20 cellular contexts compared by ENCODE assay signal in genomic region chr2:215876937-215877238, GRCh38.
DNase-seq lines count a peak whose midpoint lies in the region; ATAC-seq and TF ChIP-seq lines count a peak whose summit lies in the region.
"Had no signal": no experiment of that assay in that cellular context is flagged by ENCODE, and none has a peak within 500 bp of the region (broad histone marks: within the 10 kb centered on the region; RNA-seq: fewer than 3 reads in every experiment).

No MANE protein-coding gene starts in this region.

- H3K36me3 Mint-ChIP-seq in Caco-2 (ENCODE audit: insufficient read depth, unreplicated experiment) (peaks cover 12% of the 10 kb centered on the region), chondrocyte (ENCODE audit: low read depth) (peaks cover 6% of the 10 kb centered on the region), type B pancreatic cell (no peaks in the 10 kb centered on the region)
- H3K36me3 Mint-ChIP-seq: CD14-positive monocyte; CD4-positive, alpha-beta memory T cell; CD4-positive, CD25-positive, alpha-beta regulatory T cell; CD8-positive, alpha-beta memory T cell had no signal

- H3K27ac ChIP-seq in trophoblast cell (ENCODE audit: low read depth, low read length) = peak overlapping the region; percentile 92
- no peak overlapping the region for H3K27ac ChIP-seq in caudate nucleus (ENCODE audit: low read depth, low read length)
- H3K27ac ChIP-seq: BLaER1 had no signal

- H3K36me3 ChIP-seq in Caco-2 (ENCODE audit: control insufficient read depth, insufficient read depth, low read length) = no peaks in the 10 kb centered on the region
- H3K36me3 ChIP-seq in trophoblast cell (ENCODE audit: control insufficient read depth in 1 of 2, insufficient read depth in 2 of 2, low read length in 2 of 2) = no peaks in the 10 kb centered on the region
- H3K36me3 ChIP-seq: BE2C, BLaER1 had no signal

- TF ChIP-seq CTCF in Caco-2 (IDR thresholded peaks at IDR 0.05; ENCODE audit: insufficient read depth in 1 of 2, low read depth in 1 of 2, low read length in 1 of 2, severe bottlenecking in 1 of 2, unreplicated experiment in 1 of 2) = no peak
- TF ChIP-seq CTCF in chondrocyte (IDR thresholded peaks at IDR 0.05) = no peak
- no peak for TF ChIP-seq CTCF in type B pancreatic cell (conservative IDR thresholded peaks at IDR 0.05)

- H3K4me1 Mint-ChIP-seq in Caco-2 (ENCODE audit: low read depth, unreplicated experiment) (peaks cover 39% of the 10 kb centered on the region), chondrocyte (ENCODE audit: low read depth) (peaks cover 30% of the 10 kb centered on the region), type B pancreatic cell (ENCODE audit: unreplicated experiment) (peaks cover 19% of the 10 kb centered on the region)
- H3K4me1 Mint-ChIP-seq: CD4-positive, alpha-beta memory T cell; CD4-positive, CD25-positive, alpha-beta regulatory T cell; CD8-positive, alpha-beta memory T cell had no signal

- H3K27me3 Mint-ChIP-seq in Caco-2 (ENCODE audit: insufficient read depth, unreplicated experiment) = no peaks in the 10 kb centered on the region
- H3K27me3 Mint-ChIP-seq in chondrocyte (ENCODE audit: low read depth) = no peaks in the 10 kb centered on the region
- no peaks in the 10 kb centered on the region for H3K27me3 Mint-ChIP-seq in type B pancreatic cell

- H4K91ac ChIP-seq in trophoblast cell (ENCODE audit: low read depth, low read length) = no peak overlapping the region

- no peak overlapping the region for H2AK5ac ChIP-seq in trophoblast cell (ENCODE audit: low read length)

- ATAC-seq in SK-N-SH treated with all-trans-retinoic acid at 6 μM for 48 hours = no peak

- H3K9ac ChIP-seq in trophoblast cell (ENCODE audit: low read length) = no peak overlapping the region
- H3K9ac ChIP-seq: BLaER1 had no signal

- no peak overlapping the region for H3K4me2 ChIP-seq in trophoblast cell (ENCODE audit: low read length)
- H3K4me2 ChIP-seq: BLaER1 had no signal

- CTCF ChIA-PET in Caco-2 (lab: Charles Lee) = interaction anchor here (1.1 to 1.4 kb wide), 2 partner anchors 48 to 83 kb away, joined by 5 to 6 read pairs; no protein-coding TSS in a partner anchor

- H3K4ac ChIP-seq in trophoblast cell (ENCODE audit: low read depth, low read length) = no peak overlapping the region

- no TSS peak for BruUV-seq in Caco-2 (replicated peaks; lab: Mats Ljungman, UMichigan)

- intact Hi-C loops in Caco-2 (cut with micrococcal nuclease; ENCODE audit: unreplicated experiment) = loop anchor here (1.0 to 5.0 kb wide), 6 partner anchors 46 to 455 kb away; no protein-coding TSS in a partner anchor

- H2BK5ac ChIP-seq in trophoblast cell (ENCODE audit: low read depth, low read length, poor library complexity) = no peak overlapping the region

- no CpG with 5 or more reads among the region's 1 CpG for WGBS in trophoblast cell (ENCODE audit: extremely low coverage, insufficient coverage, insufficient read length)

- peaks cover 5% of the 10 kb centered on the region for H3K79me2 ChIP-seq in trophoblast cell (ENCODE audit: control insufficient read depth, insufficient read depth, low read length, poor library complexity)

- peak overlapping the region; percentile 5 for H3K4me3 Mint-ChIP-seq in Caco-2 (ENCODE audit: unreplicated experiment)
- no peak overlapping the region for H3K4me3 Mint-ChIP-seq in chondrocyte (ENCODE audit: unreplicated experiment)
- no peak overlapping the region for H3K4me3 Mint-ChIP-seq in type B pancreatic cell
- H3K4me3 Mint-ChIP-seq: CD14-positive monocyte; CD4-positive, alpha-beta memory T cell; CD4-positive, CD25-positive, alpha-beta regulatory T cell; CD8-positive, alpha-beta memory T cell had no signal

- peaks cover 39% of the 10 kb centered on the region for H3K79me1 ChIP-seq in trophoblast cell (ENCODE audit: low read length)

- no peak overlapping the region for H2AFZ ChIP-seq in trophoblast cell (ENCODE audit: insufficient read depth, low read length, poor library complexity)

- no peak overlapping the region for H3K14ac ChIP-seq in trophoblast cell (ENCODE audit: low read length)

- peaks cover 40% of the 10 kb centered on the region for H3K4me1 ChIP-seq in Caco-2
- peaks cover 10 to 12% of the 10 kb centered on the region in 2 experiments for H3K4me1 ChIP-seq in trophoblast cell (ENCODE audit: control insufficient read depth in 1 of 2, insufficient read depth in 2 of 2, low read length in 2 of 2)
- H3K4me1 ChIP-seq: BLaER1 had no signal

- H3K4me3 ChIP-seq in Caco-2 (ENCODE audit: low read depth, low read length) (no peak overlapping the region), trophoblast cell (ENCODE audit: low read depth, low read length) (no peak overlapping the region)
- H3K4me3 ChIP-seq: BLaER1 had no signal

- POLR2A ChIA-PET in Caco-2 (lab: Charles Lee) = interaction anchor here (0.7 kb wide), 1 partner anchor 938 kb away, joined by 5 read pairs; no protein-coding TSS in a partner anchor

- H2BK120ac ChIP-seq in trophoblast cell (ENCODE audit: insufficient read depth, low read length, poor library complexity) = no peak overlapping the region

- no peaks in the 10 kb centered on the region for H3K27me3 ChIP-seq in Caco-2 (replicated peaks; ENCODE audit: control insufficient read depth, insufficient read depth, low read length)
- no peaks in the 10 kb centered on the region for H3K27me3 ChIP-seq in trophoblast cell (ENCODE audit: insufficient read depth, low read length)
- H3K27me3 ChIP-seq: BE2C, BLaER1 had no signal

- H3K9me3 Mint-ChIP-seq in Caco-2 (ENCODE audit: unreplicated experiment) = peaks cover 20% of the 10 kb centered on the region
- peaks cover 11% of the 10 kb centered on the region for H3K9me3 Mint-ChIP-seq in chondrocyte (ENCODE audit: low read depth)
- peaks cover 17% of the 10 kb centered on the region for H3K9me3 Mint-ChIP-seq in type B pancreatic cell
- H3K9me3 Mint-ChIP-seq: CD8-positive, alpha-beta memory T cell had no signal

- DNase-seq in Caco-2 = no peak
- no peak for DNase-seq in chondrocyte (ENCODE audit: low spot score)
- no peak for DNase-seq in trophoblast cell
- no peak for DNase-seq in type B pancreatic cell (ENCODE audit: extremely low spot score, unreplicated experiment)
- DNase-seq in pons (ENCODE audit: low spot score) = no peak
- DNase-seq in caudate nucleus (lab: John Stamatoyannopoulos, UW) = no peak
- DNase-seq: 8988T; ACHN; BE2C; C1 segment of cervical spinal cord; Calu3; CD4-positive, alpha-beta memory T cell; CD4-positive, CD25-positive, alpha-beta regulatory T cell; CD8-positive, alpha-beta memory T cell; COR-L47; DMS79 treated with DMSO at 0.1 percent for 48 hours; GF-D8 had no signal

- no peak overlapping the region for H4K12ac ChIP-seq in trophoblast cell (ENCODE audit: low read depth, low read length)

- no peak overlapping the region for H4K8ac ChIP-seq in trophoblast cell (ENCODE audit: low read depth, low read length)

- no peak overlapping the region for H2BK12ac ChIP-seq in trophoblast cell (ENCODE audit: low read length)

- H3K9me3 ChIP-seq in Caco-2 (no peaks in the 10 kb centered on the region; the same call in 1 of the 2 replicates), trophoblast cell (ENCODE audit: insufficient read depth, low read depth, low read length) (no peaks in the 10 kb centered on the region)
- H3K9me3 ChIP-seq: BE2C, BLaER1 had no signal

- peak overlapping the region; percentile 74 for H3K27ac Mint-ChIP-seq in Caco-2 (ENCODE audit: unreplicated experiment)
- peak overlapping the region; percentile 11 for H3K27ac Mint-ChIP-seq in chondrocyte (ENCODE audit: unreplicated experiment)
- peak overlapping the region; percentile 76 for H3K27ac Mint-ChIP-seq in type B pancreatic cell
- H3K27ac Mint-ChIP-seq: CD4-positive, CD25-positive, alpha-beta regulatory T cell; CD8-positive, alpha-beta memory T cell had no signal

- H3K18ac ChIP-seq in trophoblast cell (ENCODE audit: low read length) = no peak overlapping the region

- H3K23ac ChIP-seq in trophoblast cell (ENCODE audit: low read length) = no peak overlapping the region

TF ChIP-seq in SK-N-SH treated with all-trans-retinoic acid at 6 μM for 48 hours, 23 proteins besides CTCF, POLR2A, EP300 and RAD21:
- TF ChIP-seq ZFP30 (CRISPR knock-in tag; IDR thresholded peaks at IDR 0.05) = no peak
- TF ChIP-seq TOX (CRISPR knock-in tag; IDR thresholded peaks at IDR 0.05; ENCODE audit: borderline replicate concordance) = no peak
- TF ChIP-seq ARNTL (CRISPR knock-in tag; IDR thresholded peaks at IDR 0.05; ENCODE audit: borderline replicate concordance, low read depth) = no peak
- TF ChIP-seq, protein P1, sequence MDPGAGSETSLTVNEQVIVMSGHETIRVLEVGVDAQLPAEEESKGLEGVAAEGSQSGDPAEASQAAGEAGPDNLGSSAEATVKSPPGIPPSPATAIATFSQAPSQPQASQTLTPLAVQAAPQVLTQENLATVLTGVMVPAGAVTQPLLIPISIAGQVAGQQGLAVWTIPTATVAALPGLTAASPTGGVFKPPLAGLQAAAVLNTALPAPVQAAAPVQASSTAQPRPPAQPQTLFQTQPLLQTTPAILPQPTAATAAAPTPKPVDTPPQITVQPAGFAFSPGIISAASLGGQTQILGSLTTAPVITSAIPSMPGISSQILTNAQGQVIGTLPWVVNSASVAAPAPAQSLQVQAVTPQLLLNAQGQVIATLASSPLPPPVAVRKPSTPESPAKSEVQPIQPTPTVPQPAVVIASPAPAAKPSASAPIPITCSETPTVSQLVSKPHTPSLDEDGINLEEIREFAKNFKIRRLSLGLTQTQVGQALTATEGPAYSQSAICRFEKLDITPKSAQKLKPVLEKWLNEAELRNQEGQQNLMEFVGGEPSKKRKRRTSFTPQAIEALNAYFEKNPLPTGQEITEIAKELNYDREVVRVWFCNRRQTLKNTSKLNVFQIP (CRISPR knock-in tag; IDR thresholded peaks at IDR 0.05; ENCODE audit: borderline replicate concordance, low read depth) = no peak

Comparison
In these comparisons a context has a peak if more than half of its experiments do, and no peak if none do; other contexts are left out.
1. H3K27ac Mint-ChIP-seq: peak in every context shown above with its lines; median percentile 76 in type B pancreatic cell; 74 in Caco-2; 11 in chondrocyte.